8 cellular contexts compared by ENCODE assay signal in genomic region chr7:128361463-128362441, GRCh38.
DNase-seq lines count a peak whose midpoint lies in the region; ATAC-seq and TF ChIP-seq lines count a peak whose summit lies in the region.

PRRT4 (minus strand) TSS chr7:128361690.

- H3K9me3 Mint-ChIP-seq in central memory CD8-positive, alpha-beta T cell: no peaks in the 10 kb centered on the region

- peaks cover 54% of the 10 kb centered on the region for H3K27me3 Mint-ChIP-seq in central memory CD8-positive, alpha-beta T cell

- DNase-seq in DMS 273 treated with DMSO at 0.1 percent for 48 hours (lab: John Stamatoyannopoulos, UW) (peak; percentile 28), T-helper 9 cell (peak; percentile 27), left kidney (ENCODE audit: low read depth, low spot score) (peak; percentile 77), DMS79 (lab: John Stamatoyannopoulos, UW) (no peak)
- no peak for DNase-seq in central memory CD8-positive, alpha-beta T cell (ENCODE audit: low spot score in 2 of 2)
- DNase-seq in stimulated activated CD8-positive, alpha-beta memory T cell treated with anti-CD3 and anti-CD28 coated beads, Interleukin-4, amount 100 ng/mL, for 48 hours: peak; percentile 44

- no peak for TF ChIP-seq EP300 in Ishikawa (IDR thresholded peaks at IDR 0.05; ENCODE audit: borderline replicate concordance)

- peak within 1 kb of the TSS; percentile 92 for H3K4me3 Mint-ChIP-seq in central memory CD8-positive, alpha-beta T cell

- H3K4me1 Mint-ChIP-seq in central memory CD8-positive, alpha-beta T cell: peaks cover 20% of the 10 kb centered on the region

- H3K36me3 Mint-ChIP-seq in central memory CD8-positive, alpha-beta T cell (ENCODE audit: insufficient read depth): peaks cover 6% of the 10 kb centered on the region

- peak; percentile 75 for ATAC-seq in central memory CD8-positive, alpha-beta T cell (replicated peaks; ENCODE audit: extremely low read depth, poor library complexity, severe bottlenecking)
- no peak for ATAC-seq in HG03097 (IDR thresholded peaks at IDR 0.05; ENCODE audit: low FRiP score, unreplicated experiment)

- H3K27ac Mint-ChIP-seq in central memory CD8-positive, alpha-beta T cell (ENCODE audit: low read depth): no peak within 1 kb of the TSS

- no peak for TF ChIP-seq RAD21 in Ishikawa (IDR thresholded peaks at IDR 0.05; ENCODE audit: low read depth)

TF ChIP-seq in Ishikawa, 13 proteins besides CTCF, POLR2A, EP300 and RAD21:
- TF ChIP-seq TAF1 (IDR thresholded peaks at IDR 0.05; ENCODE audit: low read depth): no peak
- TF ChIP-seq TCF12 (IDR thresholded peaks at IDR 0.05; ENCODE audit: low read depth): no peak
- peak; percentile 31; the same call in 1 of the 2 replicates for TF ChIP-seq NFIC (IDR thresholded peaks at IDR 0.05)
- TF ChIP-seq MAX (IDR thresholded peaks at IDR 0.05): 0 out of 2 replicates have a peak, but pooled peaks have one; percentile 38

Comparison
In these comparisons a context has a peak if more than half of its experiments do, and no peak if none do; other contexts are left out.
1. DNase-seq: peak in DMS 273 treated with DMSO at 0.1 percent for 48 hours (single experiment), T-helper 9 cell (single experiment), left kidney (single experiment) and stimulated activated CD8-positive, alpha-beta memory T cell treated with anti-CD3 and anti-CD28 coated beads, Interleukin-4, amount 100 ng/mL, for 48 hours (single experiment); none in central memory CD8-positive, alpha-beta T cell (0 of 2) and DMS79 (single experiment).